20 cellular contexts compared by ENCODE assay signal in the genomic region with DNA sequence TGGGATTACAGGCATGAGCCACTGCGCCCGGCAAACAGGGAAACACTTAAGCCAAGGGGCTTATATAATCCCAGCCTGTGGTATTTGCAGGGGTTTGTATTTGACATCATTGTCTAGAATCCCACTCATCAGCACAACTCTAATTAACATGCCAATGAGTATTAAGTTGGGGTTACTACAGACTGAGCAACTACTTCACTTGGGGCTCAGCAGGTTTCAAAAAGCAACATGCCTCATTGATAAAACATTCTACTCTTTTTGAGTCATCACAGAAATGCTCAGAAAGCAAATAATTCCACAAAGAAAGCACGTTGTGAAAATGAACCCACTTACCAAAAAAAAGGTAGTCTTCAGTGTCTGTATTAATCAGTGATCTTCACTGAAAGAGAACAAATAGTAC.
A peak's percentile ranks its signal among the peaks of the same experiment; 100 is the strongest.
DNase-seq lines count a peak whose midpoint lies in the region; ATAC-seq and TF ChIP-seq lines count a peak whose summit lies in the region.
"Had no signal": no experiment of that assay in that cellular context is flagged by ENCODE, and none has a peak within 500 bp of the region (broad histone marks: within the 10 kb centered on the region; RNA-seq: fewer than 3 reads in every experiment).

No MANE protein-coding gene starts in this region.

- no peaks in the 10 kb centered on the region for H3K27me3 ChIP-seq in brain microvascular endothelial cell (replicated peaks)
- peaks cover 4% of the 10 kb centered on the region for H3K27me3 ChIP-seq in effector memory CD4-positive, alpha-beta T cell (replicated peaks; ENCODE audit: control insufficient read depth, insufficient read depth, low read length, poor library complexity, severe bottlenecking)
- H3K27me3 ChIP-seq: BLaER1 treated with 17β-estradiol and CSF1 and Interleukin-3, amounts not matched to agents 10 nM and 100 nM; MG63; SJSA1 had no signal

- no peaks in the 10 kb centered on the region for H3K9me3 Mint-ChIP-seq in activated T-cell treated with anti-CD3 and anti-CD28 coated beads, Interleukin-2, amount 50 U/mL, for 4 hours

- in situ Hi-C loops in brain microvascular endothelial cell (cut with HindIII; ENCODE audit: low pct_ligation_motif_present, low sequenced_read_pairs), result no loop called here

- H3K4me3 Mint-ChIP-seq in activated T-cell treated with anti-CD3 and anti-CD28 coated beads, Interleukin-2, amount 50 U/mL, for 4 hours, result no peak overlapping the region

- no peak overlapping the region for H3K27ac ChIP-seq in brain microvascular endothelial cell
- H3K27ac ChIP-seq in effector memory CD4-positive, alpha-beta T cell (ENCODE audit: insufficient read depth, low read length, poor library complexity, severe bottlenecking), result no peak overlapping the region
- H3K27ac ChIP-seq: BLaER1 treated with 17β-estradiol and CSF1 and Interleukin-3, amounts not matched to agents 10 nM and 100 nM; RWPE1; SJSA1 had no signal

- peaks cover 18% of the 10 kb centered on the region for H3K27me3 Mint-ChIP-seq in activated T-cell treated with anti-CD3 and anti-CD28 coated beads, Interleukin-2, amount 50 U/mL, for 4 hours (ENCODE audit: low read depth)

- H3K9me3 ChIP-seq in effector memory CD4-positive, alpha-beta T cell (ENCODE audit: control insufficient read depth, low read length), result no peaks in the 10 kb centered on the region
- H3K9me3 ChIP-seq: SJSA1 had no signal

- no peak overlapping the region for H3K4me3 ChIP-seq in brain microvascular endothelial cell (ENCODE audit: low read depth, low read length)
- no peak overlapping the region for H3K4me3 ChIP-seq in effector memory CD4-positive, alpha-beta T cell (ENCODE audit: insufficient read depth, low read depth, low read length, poor library complexity, severe bottlenecking)
- H3K4me3 ChIP-seq: BLaER1 treated with 17β-estradiol and CSF1 and Interleukin-3, amounts not matched to agents 10 nM and 100 nM; MG63; SJSA1 had no signal

- H3K36me3 ChIP-seq in brain microvascular endothelial cell (replicated peaks), result no peaks in the 10 kb centered on the region
- no peaks in the 10 kb centered on the region for H3K36me3 ChIP-seq in effector memory CD4-positive, alpha-beta T cell (ENCODE audit: control insufficient read depth, insufficient read depth, low read length)
- H3K36me3 ChIP-seq: BLaER1 treated with 17β-estradiol and CSF1 and Interleukin-3, amounts not matched to agents 10 nM and 100 nM had no signal

- TF ChIP-seq CTCF in brain microvascular endothelial cell (IDR thresholded peaks at IDR 0.05; ENCODE audit: low read depth, low read length, missing control alignments), result no peak

- DNase-seq in AG08396 (ENCODE audit: low spot score) (peak; percentile 24), HS-5 (ENCODE audit: low read depth) (peak; percentile 18), brain microvascular endothelial cell (peak; percentile 35), kidney tubule cell (ENCODE audit: low spot score) (peak; percentile 16), HK-2 (ENCODE audit: unreplicated experiment) (no peak)
- no peak for DNase-seq in activated T-cell treated with anti-CD3 and anti-CD28 coated beads, Interleukin-2, amount 50 U/mL, for 4 hours
- no peak for DNase-seq in effector memory CD4-positive, alpha-beta T cell
- DNase-seq: 8988T, H7, MG63, NCI-H1092, NCI-H146, NCI-H2081, NCI-H510A treated with DMSO at 0.1 percent for 48 hours, NCI-H82, PC-3 had no signal

- no peaks in the 10 kb centered on the region for H3K4me1 Mint-ChIP-seq in activated T-cell treated with anti-CD3 and anti-CD28 coated beads, Interleukin-2, amount 50 U/mL, for 4 hours (ENCODE audit: low read depth)

- H3K36me3 Mint-ChIP-seq in activated T-cell treated with anti-CD3 and anti-CD28 coated beads, Interleukin-2, amount 50 U/mL, for 4 hours (ENCODE audit: insufficient read depth), result no peaks in the 10 kb centered on the region

- no peaks in the 10 kb centered on the region for H3K4me1 ChIP-seq in effector memory CD4-positive, alpha-beta T cell (ENCODE audit: control insufficient read depth, insufficient read depth, low read length, poor library complexity, severe bottlenecking)

- ATAC-seq in GM21576 (IDR thresholded peaks at IDR 0.05; ENCODE audit: unreplicated experiment), result no peak
- no peak for ATAC-seq in activated T-cell treated with anti-CD3 and anti-CD28 coated beads, Interleukin-2, amount 50 U/mL, for 4 hours
- ATAC-seq: PC-3 had no signal

Comparison
In these comparisons a context has a peak if more than half of its experiments do, and no peak if none do; other contexts are left out.
1. DNase-seq: peak in AG08396 (single experiment), HS-5 (single experiment), brain microvascular endothelial cell (single experiment) and kidney tubule cell (single experiment); none in HK-2 (single experiment), activated T-cell treated with anti-CD3 and anti-CD28 coated beads, Interleukin-2, amount 50 U/mL, for 4 hours (single experiment) and effector memory CD4-positive, alpha-beta T cell (0 of 3).